Comparison of ENCODE assay signal across 23 cellular contexts in the genomic region with DNA sequence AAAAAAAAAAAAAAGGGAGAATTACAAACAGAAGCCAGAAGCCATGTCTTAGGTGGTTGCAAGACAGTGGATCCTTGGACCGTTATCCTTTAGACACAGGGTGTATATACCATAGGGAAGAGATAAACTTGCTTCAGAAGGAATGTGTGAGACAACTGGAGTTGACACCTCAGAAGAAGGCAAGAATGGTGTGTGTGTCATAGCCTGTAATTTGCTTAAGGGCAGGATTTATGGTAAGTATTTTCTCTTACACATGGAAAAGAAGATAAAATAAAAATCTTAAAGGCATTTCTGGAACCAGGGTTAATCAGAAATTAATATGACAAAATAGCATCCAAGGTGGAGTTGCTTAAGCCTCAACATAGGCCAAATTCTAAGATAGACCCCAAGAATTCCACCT. TPM values are rescaled to one million over a fixed set of nuclear protein-coding genes. Genes with fewer than 3 reads are reported as not detected.
DNase-seq lines count a peak whose midpoint lies in the region; ATAC-seq and TF ChIP-seq lines count a peak whose summit lies in the region.
"Had no signal": no experiment of that assay in that cellular context is flagged by ENCODE, and none has a peak within 500 bp of the region (broad histone marks: within the 10 kb centered on the region; RNA-seq: fewer than 3 reads in every experiment).

No MANE protein-coding gene starts in this region.

- H3K27me3 Mint-ChIP-seq in GM23338 (ENCODE audit: insufficient read depth, low read depth, poor library complexity) (no peaks in the 10 kb centered on the region), progenitor cell of endocrine pancreas (no peaks in the 10 kb centered on the region)
- H3K27me3 Mint-ChIP-seq in activated T-helper 17 cell treated with anti-CD3 and anti-CD28 coated beads, Interleukin-2, amount 50 U/mL, for 72 hours: peaks cover 7% of the 10 kb centered on the region

- no peak overlapping the region for H3K27ac ChIP-seq in GM23338 (ENCODE audit: low read depth)
- H3K27ac ChIP-seq: 22Rv1; A549; BLaER1 treated with 17β-estradiol and CSF1 and Interleukin-3, amounts not matched to agents 10 nM and 100 nM; C4-2B had no signal

- no peaks in the 10 kb centered on the region for H3K79me2 ChIP-seq in GM23338 (replicated peaks; ENCODE audit: insufficient read depth)

- H2AFZ ChIP-seq in GM23338: no peak overlapping the region

- H3K4me2 ChIP-seq in GM23338: 0 out of 2 replicates have a peak overlapping the region, but pooled peaks have one; percentile 39
- H3K4me2 ChIP-seq: A549; BLaER1 treated with 17β-estradiol and CSF1 and Interleukin-3, amounts not matched to agents 10 nM and 100 nM had no signal

- DNase-seq in GM23338 (ENCODE audit: low spot score) (no peak), epithelial cell of esophagus (ENCODE audit: low read depth) (peak; percentile 17), NCI-H2081 treated with DMSO at 0.1 percent for 48 hours (lab: John Stamatoyannopoulos, UW) (no peak), progenitor cell of endocrine pancreas (ENCODE audit: low spot score, unreplicated experiment) (no peak)
- DNase-seq: AML-193; Caco-2; Calu3; CD4-positive, alpha-beta T cell; CD8-positive, alpha-beta T cell; DMS 273 treated with DMSO at 0.1 percent for 48 hours; DMS153; DMS53; DMS79; DND-41; EL; GDM1 had no signal

- H3K4me3 ChIP-seq in GM23338 (no peak overlapping the region), epithelial cell of esophagus (ENCODE audit: low read length) (no peak overlapping the region)
- H3K4me3 ChIP-seq: A549; BLaER1 treated with 17β-estradiol and CSF1 and Interleukin-3, amounts not matched to agents 10 nM and 100 nM; GM12878 had no signal

- peaks cover 10% of the 10 kb centered on the region for H3K4me1 Mint-ChIP-seq in GM23338
- H3K4me1 Mint-ChIP-seq in activated T-helper 17 cell treated with anti-CD3 and anti-CD28 coated beads, Interleukin-2, amount 50 U/mL, for 72 hours: peaks cover 12% of the 10 kb centered on the region
- peaks cover 4% of the 10 kb centered on the region for H3K4me1 Mint-ChIP-seq in progenitor cell of endocrine pancreas (ENCODE audit: low read depth)
- H3K4me1 Mint-ChIP-seq: B cell had no signal

- H3F3A ChIP-seq in GM23338 (replicated peaks; ENCODE audit: low read depth): no peaks in the 10 kb centered on the region

- H3K27ac Mint-ChIP-seq in GM23338 (no peak overlapping the region), progenitor cell of endocrine pancreas (no peak overlapping the region)
- H3K27ac Mint-ChIP-seq in activated T-helper 17 cell treated with anti-CD3 and anti-CD28 coated beads, Interleukin-2, amount 50 U/mL, for 72 hours: peak overlapping the region; percentile 83
- H3K27ac Mint-ChIP-seq: B cell; CD4-positive, alpha-beta T cell; CD8-positive, alpha-beta T cell had no signal

- H3K27me3 ChIP-seq in GM23338 (ENCODE audit: insufficient read depth): no peaks in the 10 kb centered on the region
- H3K27me3 ChIP-seq: BLaER1 treated with 17β-estradiol and CSF1 and Interleukin-3, amounts not matched to agents 10 nM and 100 nM had no signal

- no peaks in the 10 kb centered on the region for H4K20me1 ChIP-seq in GM23338 (replicated peaks; ENCODE audit: insufficient read depth)
- H4K20me1 ChIP-seq: BLaER1 treated with 17β-estradiol and CSF1 and Interleukin-3, amounts not matched to agents 10 nM and 100 nM had no signal

- no peaks in the 10 kb centered on the region for H3K36me3 Mint-ChIP-seq in GM23338 (ENCODE audit: low read depth)
- no peaks in the 10 kb centered on the region for H3K36me3 Mint-ChIP-seq in activated T-helper 17 cell treated with anti-CD3 and anti-CD28 coated beads, Interleukin-2, amount 50 U/mL, for 72 hours (ENCODE audit: low read depth)
- no peaks in the 10 kb centered on the region for H3K36me3 Mint-ChIP-seq in progenitor cell of endocrine pancreas (ENCODE audit: insufficient read depth)
- H3K36me3 Mint-ChIP-seq: CD8-positive, alpha-beta T cell had no signal

- ATAC-seq in GM23338: no peak
- ATAC-seq in activated T-helper 17 cell treated with anti-CD3 and anti-CD28 coated beads, Interleukin-2, amount 50 U/mL, for 72 hours (replicated peaks): no peak
- ATAC-seq: A549; CD8-positive, alpha-beta T cell had no signal

- no peaks in the 10 kb centered on the region for H3K36me3 ChIP-seq in GM23338 (ENCODE audit: insufficient read depth)
- H3K36me3 ChIP-seq: BLaER1 treated with 17β-estradiol and CSF1 and Interleukin-3, amounts not matched to agents 10 nM and 100 nM had no signal

- H3K9me3 Mint-ChIP-seq in GM23338 (no peaks in the 10 kb centered on the region), progenitor cell of endocrine pancreas (ENCODE audit: low read depth) (peaks cover 10% of the 10 kb centered on the region)
- peaks cover under 1% of the 10 kb centered on the region for H3K9me3 Mint-ChIP-seq in activated T-helper 17 cell treated with anti-CD3 and anti-CD28 coated beads, Interleukin-2, amount 50 U/mL, for 72 hours
- H3K9me3 Mint-ChIP-seq: CD8-positive, alpha-beta T cell had no signal

- H3K4me3 Mint-ChIP-seq in GM23338: no peak overlapping the region
- no peak overlapping the region for H3K4me3 Mint-ChIP-seq in activated T-helper 17 cell treated with anti-CD3 and anti-CD28 coated beads, Interleukin-2, amount 50 U/mL, for 72 hours
- H3K4me3 Mint-ChIP-seq in progenitor cell of endocrine pancreas (ENCODE audit: low read depth): no peak overlapping the region
- H3K4me3 Mint-ChIP-seq: B cell; CD4-positive, alpha-beta T cell; CD8-positive, alpha-beta T cell had no signal

- no peaks in the 10 kb centered on the region; the same call in 1 of the 2 replicates for H3K9me2 ChIP-seq in GM23338 (ENCODE audit: insufficient read depth)

- H3K4me1 ChIP-seq in GM23338 (ENCODE audit: insufficient read depth): 0 out of 2 replicates have a peak, but pooled peaks cover 3% of the 10 kb centered on the region
- H3K4me1 ChIP-seq: A549, Caco-2 had no signal

- TF ChIP-seq CTCF in GM23338 (conservative IDR thresholded peaks at IDR 0.05; ENCODE audit: low read depth in 2 of 2): no peak
- TF ChIP-seq CTCF in epithelial cell of esophagus (IDR thresholded peaks at IDR 0.05; ENCODE audit: insufficient read depth, low read depth, low read length, missing control alignments): no peak
- TF ChIP-seq CTCF in progenitor cell of endocrine pancreas (IDR thresholded peaks at IDR 0.05; ENCODE audit: unreplicated experiment): no peak

TF ChIP-seq in GM23338, 12 proteins besides CTCF, POLR2A, EP300 and RAD21 (continues in another document):
- TF ChIP-seq CREB1 (CRISPR knock-in tag; IDR thresholded peaks at IDR 0.05; ENCODE audit: low read depth) (no peak), EZH2phosphoT487 (IDR thresholded peaks at IDR 0.05; ENCODE audit: unreplicated experiment) (no peak), JUNB (IDR thresholded peaks at IDR 0.05; ENCODE audit: unreplicated experiment) (no peak), ZNF331 (CRISPR knock-in tag; IDR thresholded peaks at IDR 0.05; ENCODE audit: low read depth) (no peak), POLR2AphosphoS5 (IDR thresholded peaks at IDR 0.05; ENCODE audit: low read depth) (no peak), EZH2 (IDR thresholded peaks at IDR 0.05; ENCODE audit: low read depth, unreplicated experiment) (no peak), NANOG (IDR thresholded peaks at IDR 0.05; ENCODE audit: borderline replicate concordance) (no peak), ZNF114 (CRISPR knock-in tag; IDR thresholded peaks at IDR 0.05) (no peak), STAT1 (IDR thresholded peaks at IDR 0.05; ENCODE audit: unreplicated experiment) (no peak)
- TF ChIP-seq, protein P1, sequence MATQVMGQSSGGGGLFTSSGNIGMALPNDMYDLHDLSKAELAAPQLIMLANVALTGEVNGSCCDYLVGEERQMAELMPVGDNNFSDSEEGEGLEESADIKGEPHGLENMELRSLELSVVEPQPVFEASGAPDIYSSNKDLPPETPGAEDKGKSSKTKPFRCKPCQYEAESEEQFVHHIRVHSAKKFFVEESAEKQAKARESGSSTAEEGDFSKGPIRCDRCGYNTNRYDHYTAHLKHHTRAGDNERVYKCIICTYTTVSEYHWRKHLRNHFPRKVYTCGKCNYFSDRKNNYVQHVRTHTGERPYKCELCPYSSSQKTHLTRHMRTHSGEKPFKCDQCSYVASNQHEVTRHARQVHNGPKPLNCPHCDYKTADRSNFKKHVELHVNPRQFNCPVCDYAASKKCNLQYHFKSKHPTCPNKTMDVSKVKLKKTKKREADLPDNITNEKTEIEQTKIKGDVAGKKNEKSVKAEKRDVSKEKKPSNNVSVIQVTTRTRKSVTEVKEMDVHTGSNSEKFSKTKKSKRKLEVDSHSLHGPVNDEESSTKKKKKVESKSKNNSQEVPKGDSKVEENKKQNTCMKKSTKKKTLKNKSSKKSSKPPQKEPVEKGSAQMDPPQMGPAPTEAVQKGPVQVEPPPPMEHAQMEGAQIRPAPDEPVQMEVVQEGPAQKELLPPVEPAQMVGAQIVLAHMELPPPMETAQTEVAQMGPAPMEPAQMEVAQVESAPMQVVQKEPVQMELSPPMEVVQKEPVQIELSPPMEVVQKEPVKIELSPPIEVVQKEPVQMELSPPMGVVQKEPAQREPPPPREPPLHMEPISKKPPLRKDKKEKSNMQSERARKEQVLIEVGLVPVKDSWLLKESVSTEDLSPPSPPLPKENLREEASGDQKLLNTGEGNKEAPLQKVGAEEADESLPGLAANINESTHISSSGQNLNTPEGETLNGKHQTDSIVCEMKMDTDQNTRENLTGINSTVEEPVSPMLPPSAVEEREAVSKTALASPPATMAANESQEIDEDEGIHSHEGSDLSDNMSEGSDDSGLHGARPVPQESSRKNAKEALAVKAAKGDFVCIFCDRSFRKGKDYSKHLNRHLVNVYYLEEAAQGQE (IDR thresholded peaks at IDR 0.05; ENCODE audit: unreplicated experiment): no peak
- TF ChIP-seq, protein P2, sequence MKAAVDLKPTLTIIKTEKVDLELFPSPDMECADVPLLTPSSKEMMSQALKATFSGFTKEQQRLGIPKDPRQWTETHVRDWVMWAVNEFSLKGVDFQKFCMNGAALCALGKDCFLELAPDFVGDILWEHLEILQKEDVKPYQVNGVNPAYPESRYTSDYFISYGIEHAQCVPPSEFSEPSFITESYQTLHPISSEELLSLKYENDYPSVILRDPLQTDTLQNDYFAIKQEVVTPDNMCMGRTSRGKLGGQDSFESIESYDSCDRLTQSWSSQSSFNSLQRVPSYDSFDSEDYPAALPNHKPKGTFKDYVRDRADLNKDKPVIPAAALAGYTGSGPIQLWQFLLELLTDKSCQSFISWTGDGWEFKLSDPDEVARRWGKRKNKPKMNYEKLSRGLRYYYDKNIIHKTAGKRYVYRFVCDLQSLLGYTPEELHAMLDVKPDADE (IDR thresholded peaks at IDR 0.05): no peak

RNA-seq across cellular contexts. Expression of a gene that starts 19.3 kb away (rescaled TPM):
- total RNA-seq in GM23338 (2014; rRNA removed; shearing (Covaris generic)): 33.4 and 57.4 TPM in 2 replicates
- 312 and 343 TPM in 2 replicates for polyA plus RNA-seq in GM23338 (2016; fragmentation: Nextera tagmentation; extraction: Ambion mirVana)
- total RNA-seq in activated T-helper 17 cell treated with anti-CD3 and anti-CD28 coated beads, Interleukin-2, amount 50 U/mL, for 72 hours: 10 to 100 TPM; 33.4 to 48.7 TPM
- total RNA-seq in progenitor cell of endocrine pancreas: 55.2 and 56.6 TPM in 2 replicates
